ENCODE assay signal across 25 cellular contexts in the genomic region with DNA sequence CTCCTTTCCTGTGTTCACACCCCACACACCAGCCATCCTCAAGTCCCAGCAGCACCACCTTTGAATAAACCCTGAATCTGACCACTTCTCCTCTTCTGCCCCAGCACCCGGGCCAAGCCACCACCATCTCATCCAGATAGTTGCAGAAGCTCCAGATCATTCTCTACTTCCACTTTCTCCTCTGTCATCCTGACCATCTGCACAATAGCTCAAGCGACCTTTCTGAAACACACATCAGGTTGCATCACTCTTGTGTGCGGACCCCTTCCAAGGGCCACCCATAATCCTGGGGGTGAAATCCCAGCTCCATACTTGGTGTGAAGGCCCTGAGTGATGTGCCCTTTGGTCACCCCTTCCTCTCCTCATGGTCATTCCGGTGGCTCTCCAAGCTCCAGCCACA.
DNase-seq lines count a peak whose midpoint lies in the region; ATAC-seq, FAIRE-seq and TF ChIP-seq lines count a peak whose summit lies in the region.
"Had no signal": no experiment of that assay in that cellular context is flagged by ENCODE, and none has a peak within 500 bp of the region (broad histone marks: within the 10 kb centered on the region; RNA-seq: fewer than 3 reads in every experiment).

No MANE protein-coding gene starts in this region.

- H3K9ac ChIP-seq in H1 (replicated peaks in 1 of 4; ENCODE audit: extremely low read depth in 1 of 4, low read depth in 3 of 4, low read length in 3 of 4) (no peak overlapping the region), neuronal stem cell (ENCODE audit: low read depth, low read length, poor library complexity) (no peak overlapping the region), HepG2 (ENCODE audit: insufficient read depth, low read depth, low read length) (no peak overlapping the region)
- H3K9ac ChIP-seq: BLaER1 had no signal

- no peaks in the 10 kb centered on the region for H3K27me3 ChIP-seq in H1 (replicated peaks in 1 of 4; ENCODE audit: control insufficient read depth in 3 of 4, extremely low read depth in 1 of 4, insufficient read depth in 3 of 4, low read length in 3 of 4)
- H3K27me3 ChIP-seq in neuronal stem cell (ENCODE audit: control insufficient read depth in 3 of 3, insufficient read depth in 3 of 3, low read depth in 1 of 3, low read length in 3 of 3): no peaks in the 10 kb centered on the region
- no peaks in the 10 kb centered on the region for H3K27me3 ChIP-seq in HepG2 (ENCODE audit: control insufficient read depth in 1 of 2, insufficient read depth in 2 of 2, low read length in 2 of 2)
- H3K27me3 ChIP-seq: BE2C, BLaER1 had no signal

- H3K9me3 ChIP-seq in H1 (ENCODE audit: insufficient read depth in 2 of 2, low read depth in 1 of 2, low read length in 1 of 2) (peaks cover 0 to 13% of the 10 kb centered on the region in 2 experiments; a peak in 1 of 4 replicates), neuronal stem cell (replicated peaks in 1 of 2; ENCODE audit: control insufficient read depth in 2 of 2, insufficient read depth in 1 of 2, low read depth in 1 of 2, low read length in 2 of 2) (peaks cover 0 to 2% of the 10 kb centered on the region in 2 donors), HepG2 (ENCODE audit: low read length) (peaks cover 14% of the 10 kb centered on the region; the same call in 1 of the 2 replicates)
- H3K9me3 ChIP-seq: BE2C had no signal

- no peaks in the 10 kb centered on the region for H3K23me2 ChIP-seq in H1 (ENCODE audit: low read depth, low read length)

- no peak overlapping the region for H4K8ac ChIP-seq in H1 (ENCODE audit: extremely low read depth, insufficient read depth, low read length)
- no peak overlapping the region for H4K8ac ChIP-seq in neuronal stem cell (ENCODE audit: low read depth, low read length)

- H3K79me2 ChIP-seq in H1 (ENCODE audit: control insufficient read depth in 1 of 2, insufficient read depth in 2 of 2, low read length in 2 of 2) (no peaks in the 10 kb centered on the region), HepG2 (ENCODE audit: insufficient read depth, low read length) (no peaks in the 10 kb centered on the region)

- no peak overlapping the region for H3K27ac ChIP-seq in H1 (ENCODE audit: low read depth, low read length)
- no peak overlapping the region for H3K27ac ChIP-seq in neuronal stem cell (replicated peaks; ENCODE audit: low read length)
- H3K27ac ChIP-seq in HepG2 (ENCODE audit: extremely low read length, insufficient read depth, low read length): no peak overlapping the region
- H3K27ac ChIP-seq: BLaER1 had no signal

- no peak overlapping the region for H3K4me3 ChIP-seq in H1 (ENCODE audit: extremely low read depth in 1 of 4, insufficient read depth in 2 of 4, low read depth in 3 of 4, low read length in 4 of 4)
- H3K4me3 ChIP-seq in neuronal stem cell (ENCODE audit: low read length in 2 of 2): no peak overlapping the region
- H3K4me3 ChIP-seq in HepG2 (replicated peaks in 1 of 3; ENCODE audit: insufficient read depth in 1 of 3, low read depth in 2 of 3, low read length in 3 of 3): no peak overlapping the region
- H3K4me3 ChIP-seq: BLaER1 had no signal

- no peak overlapping the region for H2BK12ac ChIP-seq in H1 (ENCODE audit: low read depth, low read length)
- no peak overlapping the region for H2BK12ac ChIP-seq in neuronal stem cell (ENCODE audit: low read length)

- no peaks in the 10 kb centered on the region for H3K36me3 Mint-ChIP-seq in activated naive CD4-positive, alpha-beta T cell treated with anti-CD3 and anti-CD28 coated beads, Interleukin-2, amount 10 ng/mL, durations not matched to agents 7 days and 5 days
- H3K36me3 Mint-ChIP-seq: CD14-positive monocyte; CD4-positive, alpha-beta memory T cell; CD4-positive, CD25-positive, alpha-beta regulatory T cell; CD8-positive, alpha-beta memory T cell had no signal

- H3K23ac ChIP-seq in H1 (ENCODE audit: insufficient read length) (no peak overlapping the region), neuronal stem cell (ENCODE audit: low read depth, low read length, poor library complexity) (no peak overlapping the region)

- H3K4me3 Mint-ChIP-seq in activated naive CD4-positive, alpha-beta T cell treated with anti-CD3 and anti-CD28 coated beads, Interleukin-2, amount 10 ng/mL, durations not matched to agents 7 days and 5 days: no peak overlapping the region
- H3K4me3 Mint-ChIP-seq: CD14-positive monocyte; CD4-positive, alpha-beta memory T cell; CD4-positive, CD25-positive, alpha-beta regulatory T cell; CD8-positive, alpha-beta memory T cell had no signal

- H2BK15ac ChIP-seq in H1 (ENCODE audit: low read length) (0 out of 2 replicates have a peak overlapping the region, but pooled peaks have one; percentile 29), neuronal stem cell (ENCODE audit: low read length) (no peak overlapping the region)

- H3K27me3 Mint-ChIP-seq in activated naive CD4-positive, alpha-beta T cell treated with anti-CD3 and anti-CD28 coated beads, Interleukin-2, amount 10 ng/mL, durations not matched to agents 7 days and 5 days: no peaks in the 10 kb centered on the region
- H3K27me3 Mint-ChIP-seq: CD4-positive, alpha-beta memory T cell; CD4-positive, CD25-positive, alpha-beta regulatory T cell had no signal

- 0 out of 2 replicates have a peak overlapping the region, but pooled peaks have one; percentile 32 for H2BK20ac ChIP-seq in H1 (ENCODE audit: low read length)

- no peaks in the 10 kb centered on the region for H3K36me3 ChIP-seq in H1 (ENCODE audit: control insufficient read depth in 2 of 4, insufficient read depth in 4 of 4, low read length in 3 of 4)
- no peaks in the 10 kb centered on the region for H3K36me3 ChIP-seq in neuronal stem cell (replicated peaks in 1 of 2; ENCODE audit: control insufficient read depth in 2 of 2, insufficient read depth in 2 of 2, low read length in 2 of 2)
- no peaks in the 10 kb centered on the region for H3K36me3 ChIP-seq in HepG2 (replicated peaks in 1 of 2; ENCODE audit: control insufficient read depth in 1 of 2, insufficient read depth in 2 of 2, low read length in 2 of 2)
- H3K36me3 ChIP-seq: BE2C, BLaER1 had no signal

- H3K56ac ChIP-seq in H1 (replicated peaks; ENCODE audit: insufficient read length, low read depth, low read length): no peak overlapping the region

- H3K4me1 Mint-ChIP-seq in activated naive CD4-positive, alpha-beta T cell treated with anti-CD3 and anti-CD28 coated beads, Interleukin-2, amount 10 ng/mL, durations not matched to agents 7 days and 5 days: no peaks in the 10 kb centered on the region
- H3K4me1 Mint-ChIP-seq: CD14-positive monocyte; CD4-positive, alpha-beta memory T cell; CD4-positive, CD25-positive, alpha-beta regulatory T cell; CD8-positive, alpha-beta memory T cell had no signal

- TF ChIP-seq RAD21 in H1 (IDR thresholded peaks at IDR 0.05 in 1 of 2, conservative IDR thresholded peaks at IDR 0.05 in 1 of 2; ENCODE audit: low read depth in 2 of 2, low read length in 2 of 2): no peak
- TF ChIP-seq RAD21 in HepG2 (CRISPR knock-in tag; IDR thresholded peaks at IDR 0.05): no peak

- no peak for TF ChIP-seq POLR2A in H1 (IDR thresholded peaks at IDR 0.05; ENCODE audit: control extremely low read depth in 1 of 2, low read depth in 2 of 2, low read length in 2 of 2)
- no peak for TF ChIP-seq POLR2A in HepG2 (IDR thresholded peaks at IDR 0.05; ENCODE audit: insufficient read depth in 1 of 2, low read depth in 2 of 2, low read length in 2 of 2)

- peaks cover 35% of the 10 kb centered on the region for H3K9me3 Mint-ChIP-seq in activated naive CD4-positive, alpha-beta T cell treated with anti-CD3 and anti-CD28 coated beads, Interleukin-2, amount 10 ng/mL, durations not matched to agents 7 days and 5 days

- no peak overlapping the region for H3K18ac ChIP-seq in H1 (ENCODE audit: extremely low read depth, low read length)
- peak overlapping the region; percentile 51 for H3K18ac ChIP-seq in neuronal stem cell (ENCODE audit: low read length)

- no peak overlapping the region for H2AK5ac ChIP-seq in H1 (ENCODE audit: low read depth, low read length)
- peak overlapping the region; percentile 38 for H2AK5ac ChIP-seq in neuronal stem cell (ENCODE audit: low read depth, low read length)

- BruUV-seq in HepG2 (replicated peaks; lab: Mats Ljungman, UMichigan): no TSS peak

- no peaks in the 10 kb centered on the region for H3K4me1 ChIP-seq in H1 (replicated peaks in 1 of 4; ENCODE audit: control insufficient read depth in 3 of 4, insufficient read depth in 4 of 4, low read length in 3 of 4)
- no peaks in the 10 kb centered on the region for H3K4me1 ChIP-seq in neuronal stem cell (ENCODE audit: control insufficient read depth in 2 of 2, insufficient read depth in 1 of 2, low read depth in 1 of 2, low read length in 2 of 2)
- no peaks in the 10 kb centered on the region for H3K4me1 ChIP-seq in HepG2 (ENCODE audit: insufficient read depth, low read length)
- H3K4me1 ChIP-seq: BE2C, BLaER1 had no signal

- no peaks in the 10 kb centered on the region for H3K79me1 ChIP-seq in H1 (ENCODE audit: low read depth, low read length)
- H3K79me1 ChIP-seq in neuronal stem cell (ENCODE audit: low read depth, low read length): no peaks in the 10 kb centered on the region

- TF ChIP-seq EP300 in H1 (IDR thresholded peaks at IDR 0.05; ENCODE audit: borderline replicate concordance in 1 of 2, low read depth in 2 of 2, low read length in 2 of 2) (no peak), HepG2 (IDR thresholded peaks at IDR 0.05; ENCODE audit: low read depth in 2 of 2, low read length in 2 of 2) (no peak), HepG2 (CRISPR knock-in tag; IDR thresholded peaks at IDR 0.05; ENCODE audit: borderline replicate concordance) (no peak)

- H3K14ac ChIP-seq in H1 (ENCODE audit: insufficient read length) (no peak overlapping the region), neuronal stem cell (ENCODE audit: low read length) (no peak overlapping the region)

- intact Hi-C loops in HepG2 (cut with micrococcal nuclease; ENCODE audit: unreplicated experiment): no loop called here

- no peak overlapping the region for H4K5ac ChIP-seq in H1 (ENCODE audit: insufficient read length, low read depth, low read length)

- H4K91ac ChIP-seq in H1 (replicated peaks; ENCODE audit: insufficient read length, low read length) (no peak overlapping the region), neuronal stem cell (ENCODE audit: low read depth, low read length, poor library complexity) (no peak overlapping the region)

- ATAC-seq in HepG2: no peak

- H4K20me1 ChIP-seq in H1 (replicated peaks in 1 of 2; ENCODE audit: control insufficient read depth in 1 of 2, insufficient read depth in 2 of 2, low read length in 2 of 2) (no peaks in the 10 kb centered on the region), HepG2 (ENCODE audit: insufficient read depth, low read length) (no peaks in the 10 kb centered on the region)
- H4K20me1 ChIP-seq: BLaER1 had no signal

- no peak overlapping the region for H2AFZ ChIP-seq in H1 (ENCODE audit: low read length)
- no peak overlapping the region for H2AFZ ChIP-seq in neuronal stem cell (ENCODE audit: low read length)
- H2AFZ ChIP-seq in HepG2 (ENCODE audit: low read length): no peak overlapping the region

- no peak overlapping the region for H3K27ac Mint-ChIP-seq in activated naive CD4-positive, alpha-beta T cell treated with anti-CD3 and anti-CD28 coated beads, Interleukin-2, amount 10 ng/mL, durations not matched to agents 7 days and 5 days
- H3K27ac Mint-ChIP-seq: CD14-positive monocyte; CD4-positive, CD25-positive, alpha-beta regulatory T cell; CD8-positive, alpha-beta memory T cell had no signal

- TF ChIP-seq CTCF in H1 (IDR thresholded peaks at IDR 0.05; ENCODE audit: control extremely low read depth in 1 of 3, insufficient read depth in 1 of 3, low read depth in 1 of 3, low read length in 3 of 3) (no peak), HepG2 (CRISPR knock-in tag; IDR thresholded peaks at IDR 0.05) (no peak)

- H2BK5ac ChIP-seq in H1 (ENCODE audit: low read depth, low read length): no peak overlapping the region
- no peak overlapping the region for H2BK5ac ChIP-seq in neuronal stem cell (ENCODE audit: low read length)

- H3K4ac ChIP-seq in H1 (replicated peaks; ENCODE audit: insufficient read length, low read depth, low read length) (no peak overlapping the region), neuronal stem cell (ENCODE audit: low read length) (no peak overlapping the region)

- POLR2A ChIA-PET in H1 (lab: Charles Lee; ENCODE audit: partially characterized antibody): no interaction called here
- POLR2A ChIA-PET in HepG2 (lab: Yijun Ruan, JAX): no interaction called here

- FAIRE-seq in RCC 7860 (lab: Jason Lieb, UNC): no peak
- no peak for FAIRE-seq in H1 (lab: Jason Lieb, UNC)
- FAIRE-seq in HepG2 (lab: Jason Lieb, UNC): no peak
- FAIRE-seq: A204.1, G401.6, GM12891, GM19239 had no signal

- H3K4me2 ChIP-seq in H1 (ENCODE audit: insufficient read depth in 1 of 2, low read depth in 2 of 2, low read length in 2 of 2) (no peak overlapping the region), neuronal stem cell (ENCODE audit: insufficient read depth, low read length, poor library complexity, severe bottlenecking) (no peak overlapping the region), HepG2 (ENCODE audit: low read depth, low read length) (no peak overlapping the region)
- H3K4me2 ChIP-seq: BLaER1 had no signal

- in situ Hi-C loops in HepG2 (cut with HindIII; ENCODE audit: extremely low pct_ligation_motif_present, low pct_unique_long_range_greater_than_20kb): no loop called here

- WGBS in H1 (ENCODE audit: extremely low coverage in 1 of 2, insufficient coverage in 1 of 2, insufficient read length in 1 of 2, insufficient replicate concordance in 2 of 2, low coverage in 1 of 2, low lambda C conversion rate in 2 of 2, missing lambda C conversion rate in 1 of 2), 2 experiments: 96% methylated on average over 4 of the region's 4 CpGs; no CpG with 5 or more reads in 1 of the 2 experiments
- WGBS in neuronal stem cell (ENCODE audit: extremely low coverage in 2 of 2, insufficient read length in 2 of 2, insufficient replicate concordance in 1 of 2), 2 donors: no CpG with 5 or more reads among the region's 4 CpGs
- WGBS in HepG2 (ENCODE audit: low lambda C conversion rate): 19% methylated on average over 4 of the region's 4 CpGs

- CTCF ChIA-PET in H1 (lab: Charles Lee; ENCODE audit: partially characterized antibody): interaction anchor here (1.0 to 1.1 kb wide), 2 partner anchors 12 to 19 kb away, joined by 3 read pairs; no protein-coding TSS in a partner anchor
- CTCF ChIA-PET in HepG2 (lab: Yijun Ruan, JAX; ENCODE audit: low intra/inter-chr PET ratio, low total read pairs): no interaction called here
- CTCF ChIA-PET in activated naive CD4-positive, alpha-beta T cell treated with anti-CD3 and anti-CD28 coated beads, Interleukin-2, amount 10 ng/mL, durations not matched to agents 7 days and 5 days (lab: Charles Lee): no interaction called here

- H2BK120ac ChIP-seq in H1 (replicated peaks; ENCODE audit: low read depth, low read length): no peak overlapping the region
- H2BK120ac ChIP-seq in neuronal stem cell (ENCODE audit: low read depth, low read length): no peak overlapping the region

- DNase-seq in MV-4-11 (lab: John Stamatoyannopoulos, UW): peak; percentile 59
- DNase-seq in RCC 7860 (ENCODE audit: low spot score): peak; percentile 2
- DNase-seq in H1 (ENCODE audit: low read depth in 1 of 2, low spot score in 2 of 2): no peak
- no peak for DNase-seq in neuronal stem cell (ENCODE audit: low spot score)
- DNase-seq in stimulated activated naive CD4-positive, alpha-beta T cell treated with Interleukin-2 at 50 U/mL for 16 hours (lab: John Stamatoyannopoulos, UW): no peak
- DNase-seq in HepG2 (ENCODE audit: low spot score): no peak
- no peak for DNase-seq in activated naive CD4-positive, alpha-beta T cell treated with anti-CD3 and anti-CD28 coated beads, Interleukin-2, amount 10 ng/mL, durations not matched to agents 7 days and 5 days
- DNase-seq in Kasumi-1 (lab: John Stamatoyannopoulos, UW): no peak
- DNase-seq: 8988T; ACHN; BE2C; C1 segment of cervical spinal cord; CD4-positive, alpha-beta memory T cell; CD4-positive, CD25-positive, alpha-beta regulatory T cell; CD8-positive, alpha-beta memory T cell; COR-L47; DMS 273 treated with DMSO at 0.1 percent for 48 hours; DMS79 treated with DMSO at 0.1 percent for 48 hours; GF-D8 had no signal

Comparison
In these comparisons a context has a peak if more than half of its experiments do, and no peak if none do; other contexts are left out.
1. DNase-seq: peak in MV-4-11 (single experiment) and RCC 7860 (single experiment); none in H1 (0 of 2), neuronal stem cell (single experiment), stimulated activated naive CD4-positive, alpha-beta T cell treated with Interleukin-2 at 50 U/mL for 16 hours (single experiment), HepG2 (single experiment), activated naive CD4-positive, alpha-beta T cell treated with anti-CD3 and anti-CD28 coated beads, Interleukin-2, amount 10 ng/mL, durations not matched to agents 7 days and 5 days (single experiment) and Kasumi-1 (0 of 2).